18 cellular contexts compared by ENCODE assay signal in genomic region chr7:129090307-129090907, GRCh38. TPM values are rescaled to one million over a fixed set of nuclear protein-coding genes. Genes with fewer than 3 reads are reported as not detected.
A peak's percentile ranks its signal among the peaks of the same experiment; 100 is the strongest.
DNase-seq lines count a peak whose midpoint lies in the region; ATAC-seq, FAIRE-seq and TF ChIP-seq lines count a peak whose summit lies in the region.
"Had no signal": no experiment of that assay in that cellular context is flagged by ENCODE, and none has a peak within 500 bp of the region (broad histone marks: within the 10 kb centered on the region; RNA-seq: fewer than 3 reads in every experiment).

No MANE protein-coding gene starts in this region.

- no TSS peak for BruUV-seq in GM12878 (replicated peaks; lab: Mats Ljungman, UMichigan)

- TF ChIP-seq POLR2A in GM12878 (IDR thresholded peaks at IDR 0.05; ENCODE audit: low read depth, low read length): no peak

- no peaks in the 10 kb centered on the region for H3K9me2 ChIP-seq in GM23338 (ENCODE audit: insufficient read depth)

- no peak for ATAC-seq in GM23338
- no peak for ATAC-seq in GM12878
- ATAC-seq in GM18502 (IDR thresholded peaks at IDR 0.05; ENCODE audit: poor library complexity, unreplicated experiment): no peak
- no peak for ATAC-seq in activated CD8-positive, alpha-beta T cell treated with anti-CD3 and anti-CD28 coated beads for 36 hours
- ATAC-seq: Right ventricle myocardium inferior had no signal

- CTCF ChIA-PET in GM12878 (lab: Yijun Ruan, JAX): interaction anchor here (0.5 to 5.4 kb wide), 40 partner anchors 11 to 988 kb away, joined by 3 to 53 read pairs (median 10); partner anchors contain the start of genes ATP6V1F, IRF5, KCP and TNPO3
- CTCF ChIA-PET in activated CD8-positive, alpha-beta T cell treated with anti-CD3 and anti-CD28 coated beads for 36 hours (lab: Charles Lee): interaction anchor here (0.9 to 3.7 kb wide), 21 partner anchors 8 to 227 kb away, joined by 3 to 34 read pairs (median 8); partner anchors contain the start of genes ATP6V1F and TNPO3

- in situ Hi-C loops in GM12878 (cut with MboI): loop anchor here (5.0 kb wide), 1 partner anchor 183 kb away; no protein-coding TSS in a partner anchor

- TF ChIP-seq RAD21 in GM12878 (IDR thresholded peaks at IDR 0.05; ENCODE audit: insufficient read depth, low read depth, low read length): no peak

- H3K27me3 ChIP-seq in BLaER1 treated with 17β-estradiol and CSF1 and Interleukin-3, amounts not matched to agents 10 nM and 100 nM: no peaks in the 10 kb centered on the region
- H3K27me3 ChIP-seq in GM23338 (ENCODE audit: insufficient read depth): no peaks in the 10 kb centered on the region
- H3K27me3 ChIP-seq in GM12878 (replicated peaks in 1 of 2; ENCODE audit: control insufficient read depth in 2 of 2, insufficient read depth in 2 of 2, low read length in 1 of 2): no peaks in the 10 kb centered on the region
- H3K27me3 ChIP-seq: Peyer's patch had no signal

- TF ChIP-seq CTCF in GM23338 (conservative IDR thresholded peaks at IDR 0.05; ENCODE audit: low read depth in 2 of 2) (no peak), GM12878 (IDR thresholded peaks at IDR 0.05 in 2 of 3, conservative IDR thresholded peaks at IDR 0.05 in 1 of 3; ENCODE audit: control insufficient read depth in 2 of 3, extremely low read depth in 1 of 3, insufficient read depth in 1 of 3, low read depth in 3 of 3, low read length in 3 of 3) (no peak), neural crest cell (conservative IDR thresholded peaks at IDR 0.05) (no peak)
- TF ChIP-seq CTCF in activated CD8-positive, alpha-beta T cell treated with anti-CD3 and anti-CD28 coated beads for 36 hours (IDR thresholded peaks at IDR 0.05): no peak

- H3K27me3 Mint-ChIP-seq in GM23338 (ENCODE audit: insufficient read depth, low read depth, poor library complexity): no peaks in the 10 kb centered on the region
- H3K27me3 Mint-ChIP-seq in neural crest cell (ENCODE audit: low read depth): peaks cover 7% of the 10 kb centered on the region
- H3K27me3 Mint-ChIP-seq in activated CD8-positive, alpha-beta T cell treated with anti-CD3 and anti-CD28 coated beads for 36 hours: peaks cover 1% of the 10 kb centered on the region
- H3K27me3 Mint-ChIP-seq: IgD-negative memory B cell had no signal

- H3K4me2 ChIP-seq in BLaER1 treated with 17β-estradiol and CSF1 and Interleukin-3, amounts not matched to agents 10 nM and 100 nM: peak overlapping the region in 10 of 11 experiments; percentile 16 to 67 (median 42); a peak in 17 of 22 replicates
- H3K4me2 ChIP-seq in GM23338 (no peak overlapping the region), GM12878 (ENCODE audit: control insufficient read depth, insufficient read depth) (peak overlapping the region; percentile 39; the same call in 1 of the 2 replicates)

- no peak overlapping the region for H3K27ac Mint-ChIP-seq in GM23338
- H3K27ac Mint-ChIP-seq in neural crest cell (ENCODE audit: unreplicated experiment): peak overlapping the region; percentile 87
- no peak overlapping the region for H3K27ac Mint-ChIP-seq in activated CD8-positive, alpha-beta T cell treated with anti-CD3 and anti-CD28 coated beads for 36 hours
- H3K27ac Mint-ChIP-seq: CD8-positive, alpha-beta memory T cell had no signal

- H3K4me3 Mint-ChIP-seq in GM23338: no peak overlapping the region
- H3K4me3 Mint-ChIP-seq in neural crest cell: no peak overlapping the region
- H3K4me3 Mint-ChIP-seq in activated CD8-positive, alpha-beta T cell treated with anti-CD3 and anti-CD28 coated beads for 36 hours: no peak overlapping the region
- H3K4me3 Mint-ChIP-seq: CD8-positive, alpha-beta memory T cell had no signal

- WGBS in GM12878 (ENCODE audit: insufficient coverage, insufficient replicate concordance, low lambda C conversion rate, missing lambda C conversion rate): 83% methylated on average over 5 of the region's 5 CpGs

- no peaks in the 10 kb centered on the region; the same call in 1 of the 2 replicates for H3F3A ChIP-seq in GM23338 (replicated peaks; ENCODE audit: low read depth)

- POLR2A ChIA-PET in GM12878 (lab: Charles Lee): interaction anchor here (1.2 to 2.1 kb wide), 4 partner anchors 25 to 186 kb away, joined by 3 to 7 read pairs (median 5); no protein-coding TSS in a partner anchor
- POLR2A ChIA-PET in activated CD8-positive, alpha-beta T cell treated with anti-CD3 and anti-CD28 coated beads for 36 hours (lab: Charles Lee): interaction anchor here (1.5 kb wide), 1 partner anchor 32 kb away, joined by 3 read pairs; no protein-coding TSS in a partner anchor

- peaks cover 4% of the 10 kb centered on the region; the same call in 2 of the 3 replicates for H3K4me1 Mint-ChIP-seq in GM23338
- peaks cover 7% of the 10 kb centered on the region for H3K4me1 Mint-ChIP-seq in neural crest cell
- H3K4me1 Mint-ChIP-seq in activated CD8-positive, alpha-beta T cell treated with anti-CD3 and anti-CD28 coated beads for 36 hours (ENCODE audit: low read depth): peaks cover 15% of the 10 kb centered on the region

- peaks cover 27 to 42% (median 37%) of the 10 kb centered on the region in 10 experiments for H3K4me1 ChIP-seq in BLaER1 treated with 17β-estradiol and CSF1 and Interleukin-3, amounts not matched to agents 10 nM and 100 nM
- H3K4me1 ChIP-seq in GM23338 (ENCODE audit: insufficient read depth) (no peaks in the 10 kb centered on the region), GM12878 (ENCODE audit: control insufficient read depth, insufficient read depth, low read length) (peaks cover 36% of the 10 kb centered on the region)

- H4K20me1 ChIP-seq in BLaER1 treated with 17β-estradiol and CSF1 and Interleukin-3, amounts not matched to agents 10 nM and 100 nM: no peaks in the 10 kb centered on the region
- H4K20me1 ChIP-seq in GM23338 (replicated peaks; ENCODE audit: insufficient read depth) (no peaks in the 10 kb centered on the region), GM12878 (ENCODE audit: control insufficient read depth, insufficient read depth) (no peaks in the 10 kb centered on the region)

- RAD21 ChIA-PET in GM12878 (lab: Charles Lee; ENCODE audit: unreplicated experiment): interaction anchor here (0.8 to 6.2 kb wide), 35 partner anchors 7 to 663 kb away, joined by 3 to 60 read pairs (median 6); partner anchors contain the start of genes ATP6V1F, KCP and TNPO3

- H3K9me3 Mint-ChIP-seq in GM23338 (peaks cover 3% of the 10 kb centered on the region; the same call in 1 of the 3 replicates), neural crest cell (no peaks in the 10 kb centered on the region)
- H3K9me3 Mint-ChIP-seq in activated CD8-positive, alpha-beta T cell treated with anti-CD3 and anti-CD28 coated beads for 36 hours: no peaks in the 10 kb centered on the region
- H3K9me3 Mint-ChIP-seq: CD8-positive, alpha-beta memory T cell; IgD-negative memory B cell had no signal

- H2AFZ ChIP-seq in GM23338 (peak overlapping the region; percentile 85; the same call in 1 of the 2 replicates), GM12878 (ENCODE audit: control insufficient read depth, low read depth, low read length) (no peak overlapping the region)

- no peaks in the 10 kb centered on the region for H3K9me3 ChIP-seq in BLaER1 treated with 17β-estradiol and CSF1 and Interleukin-3, amounts not matched to agents 10 nM and 100 nM (replicated peaks in 1 of 11)
- H3K9me3 ChIP-seq in GM12878 (replicated peaks; ENCODE audit: control insufficient read depth, insufficient read depth, low read length): no peaks in the 10 kb centered on the region; the same call in 1 of the 3 replicates
- H3K9me3 ChIP-seq: Peyer's patch had no signal

- H3K27ac ChIP-seq in BLaER1 treated with 17β-estradiol and CSF1 and Interleukin-3, amounts not matched to agents 10 nM and 100 nM: peak overlapping the region in 9 of 11 experiments; percentile 0 to 63 (median 51); a peak in 13 of 22 replicates
- H3K27ac ChIP-seq in GM23338 (ENCODE audit: low read depth) (no peak overlapping the region), GM12878 (ENCODE audit: control insufficient read depth, insufficient read depth) (peak overlapping the region; percentile 7; the same call in 1 of the 2 replicates)
- H3K27ac ChIP-seq: Peyer's patch had no signal

- H3K4me3 ChIP-seq in BLaER1 treated with 17β-estradiol and CSF1 and Interleukin-3, amounts not matched to agents 10 nM and 100 nM: no peak overlapping the region
- no peak overlapping the region for H3K4me3 ChIP-seq in GM23338
- no peak overlapping the region; the same call in 1 of the 2 replicates for H3K4me3 ChIP-seq in GM12878
- H3K4me3 ChIP-seq: Peyer's patch had no signal

- SMC1A ChIA-PET in GM12878 (lab: Charles Lee; ENCODE audit: uncharacterized antibody, unreplicated experiment): interaction anchor here (0.8 to 5.2 kb wide), 43 partner anchors 9 to 482 kb away, joined by 3 to 60 read pairs (median 7); partner anchors contain the start of genes ATP6V1F, IRF5, KCP and TNPO3

- DNase-seq in GM23338 (ENCODE audit: low spot score): no peak
- no peak for DNase-seq in GM12878 (ENCODE audit: low read depth, low spot score)
- no peak for DNase-seq in neural crest cell (ENCODE audit: low read depth, low spot score)
- no peak for DNase-seq in activated CD8-positive, alpha-beta T cell treated with anti-CD3 and anti-CD28 coated beads for 36 hours
- no peak for DNase-seq in NCI-H2107 (lab: John Stamatoyannopoulos, UW)
- no peak for DNase-seq in RPMI8226
- DNase-seq: C1 segment of cervical spinal cord; CD8-positive, alpha-beta memory T cell; NCI-H1092 treated with DMSO at 0.1 percent for 48 hours; NCI-H2081 treated with DMSO at 0.1 percent for 48 hours; NCI-H510A treated with DMSO at 0.1 percent for 48 hours; NCI-H774; Peyer's patch; SW 1271 had no signal

- H3K36me3 ChIP-seq in BLaER1 treated with 17β-estradiol and CSF1 and Interleukin-3, amounts not matched to agents 10 nM and 100 nM: no peaks in the 10 kb centered on the region
- H3K36me3 ChIP-seq in GM23338 (ENCODE audit: insufficient read depth) (no peaks in the 10 kb centered on the region), GM12878 (ENCODE audit: control insufficient read depth in 2 of 2, insufficient read depth in 2 of 2, low read length in 1 of 2) (no peaks in the 10 kb centered on the region)
- H3K36me3 ChIP-seq: Peyer's patch had no signal

- H3K36me3 Mint-ChIP-seq in GM23338 (ENCODE audit: low read depth) (no peaks in the 10 kb centered on the region), neural crest cell (ENCODE audit: low read depth) (no peaks in the 10 kb centered on the region)
- no peaks in the 10 kb centered on the region for H3K36me3 Mint-ChIP-seq in activated CD8-positive, alpha-beta T cell treated with anti-CD3 and anti-CD28 coated beads for 36 hours (ENCODE audit: low read depth)
- H3K36me3 Mint-ChIP-seq: CD8-positive, alpha-beta memory T cell had no signal

- intact Hi-C loops in GM12878 (cut with micrococcal nuclease; ENCODE audit: unreplicated experiment): loop anchor here (2.0 to 5.0 kb wide), 7 partner anchors 38 to 298 kb away; partner anchors contain the start of genes ATP6V1F and CCDC136
- intact Hi-C loops in activated CD8-positive, alpha-beta T cell treated with anti-CD3 and anti-CD28 coated beads for 36 hours (cut with micrococcal nuclease): loop anchor here (5.0 kb wide), 1 partner anchor 188 kb away; no protein-coding TSS in a partner anchor

- TF ChIP-seq EP300 in GM12878 (IDR thresholded peaks at IDR 0.05; ENCODE audit: borderline replicate concordance in 1 of 2, control insufficient read depth in 1 of 2, low read depth in 2 of 2, low read length in 2 of 2): no peak

- peak overlapping the region in 5 of 11 experiments; percentile 24 to 44 (median 33); a peak in 6 of 22 replicates for H3K9ac ChIP-seq in BLaER1 treated with 17β-estradiol and CSF1 and Interleukin-3, amounts not matched to agents 10 nM and 100 nM
- no peak overlapping the region for H3K9ac ChIP-seq in GM12878 (ENCODE audit: control insufficient read depth, insufficient read depth, low read length)

- FAIRE-seq in GM12878 (lab: Jason Lieb, UNC): no peak

- H3K79me2 ChIP-seq in GM23338 (replicated peaks; ENCODE audit: insufficient read depth): no peaks in the 10 kb centered on the region
- H3K79me2 ChIP-seq in GM12878 (ENCODE audit: control insufficient read depth, insufficient read depth, low read length): no peaks in the 10 kb centered on the region

RNA-seq across cellular contexts. Expression of gene TNPO3, which starts 35.5 kb away (rescaled TPM):
- total RNA-seq in GM23338 (2014; rRNA removed; shearing (Covaris generic)): 127 TPM in 2 replicates
- 29.2 and 38.2 TPM in 2 replicates for polyA plus RNA-seq in GM23338 (2016; fragmentation: Nextera tagmentation; extraction: Ambion mirVana)
- total RNA-seq in GM12878 (2013; cell fraction: nucleolus; rRNA removed): 77.5 and 79.6 TPM in 2 replicates
- 72.7 and 77.4 TPM in 2 replicates for total RNA-seq in GM12878 (2014; rRNA removed)
- total RNA-seq in GM12878 (2014; rRNA removed; fragmentation: Illumina TruSeq; extraction: Trizol): 64.3 and 64.5 TPM in 2 replicates
- 63.0 and 67.6 TPM in 2 replicates for total RNA-seq in GM12878 (2021)
- 34.8 TPM for polyA plus RNA-seq in GM12878 (2011; ENCODE audit: low read depth)
- 46.6 and 56.7 TPM in 2 replicates for polyA plus RNA-seq in GM12878 (2011; rRNA removed)
- polyA plus RNA-seq in GM12878 (2011; cell fraction: cytosol; rRNA removed): 59.9 and 67.6 TPM in 2 replicates
- polyA plus RNA-seq in GM12878 (2011; cell fraction: nucleus; rRNA removed): 46.9 and 53.0 TPM in 2 replicates
- 40.9 and 46.9 TPM in 2 replicates for polyA plus RNA-seq in GM12878 (2012)
- polyA plus RNA-seq in GM12878 (2014; fragmentation: Illumina TruSeq; extraction: Trizol): 68.7 and 68.9 TPM in 2 replicates
- polyA plus RNA-seq in GM12878 (2014; fragmentation: Nextera tagmentation; extraction: Ambion mirVana): 10 to 100 TPM; 17.6 to 23.5 TPM
- polyA plus RNA-seq in GM12878 (2014; rRNA removed): 52.4 and 57.4 TPM in 2 replicates
- 10 to 100 TPM; 84.5 to 91.8 TPM for polyA plus RNA-seq in GM12878 (2016; fragmentation: Nextera tagmentation; extraction: Ambion mirVana)
- 99.0 and 133 TPM in 2 replicates for polyA minus RNA-seq in GM12878 (2011; rRNA and poly(A)+ RNA removed)
- 27.8 and 31.8 TPM in 2 replicates for polyA minus RNA-seq in GM12878 (2011; cell fraction: cytosol; rRNA and poly(A)+ RNA removed)
- 36.3 and 44.6 TPM in 2 replicates for polyA minus RNA-seq in GM12878 (2011; cell fraction: nucleus; rRNA and poly(A)+ RNA removed)
- total RNA-seq in neural crest cell: 67.5 and 68.7 TPM in 2 replicates
- total RNA-seq in activated CD8-positive, alpha-beta T cell treated with anti-CD3 and anti-CD28 coated beads for 36 hours: 10 to 100 TPM; 58.4 to 59.3 TPM

RNA-seq across cellular contexts. Expression of gene TSPAN33, which starts 54.1 kb away (rescaled TPM):
- total RNA-seq in GM23338 (2014; rRNA removed; shearing (Covaris generic)): 46.8 and 51.5 TPM in 2 replicates
- polyA plus RNA-seq in GM23338 (2016; fragmentation: Nextera tagmentation; extraction: Ambion mirVana): 17.6 and 21.1 TPM in 2 replicates
- total RNA-seq in GM12878 (2013; cell fraction: nucleolus; rRNA removed): 84.1 and 97.9 TPM in 2 replicates
- total RNA-seq in GM12878 (2014; rRNA removed): 108 and 109 TPM in 2 replicates
- 77.8 and 78.8 TPM in 2 replicates for total RNA-seq in GM12878 (2014; rRNA removed; fragmentation: Illumina TruSeq; extraction: Trizol)
- total RNA-seq in GM12878 (2021): 113 and 122 TPM in 2 replicates
- 145 TPM for polyA plus RNA-seq in GM12878 (2011; ENCODE audit: low read depth)
- polyA plus RNA-seq in GM12878 (2011; rRNA removed): 89.1 and 123 TPM in 2 replicates
- polyA plus RNA-seq in GM12878 (2011; cell fraction: cytosol; rRNA removed): 153 and 156 TPM in 2 replicates
- polyA plus RNA-seq in GM12878 (2011; cell fraction: nucleus; rRNA removed): 104 and 146 TPM in 2 replicates
- 192 and 193 TPM in 2 replicates for polyA plus RNA-seq in GM12878 (2012)
- 78.5 and 94.8 TPM in 2 replicates for polyA plus RNA-seq in GM12878 (2014; fragmentation: Illumina TruSeq; extraction: Trizol)
- polyA plus RNA-seq in GM12878 (2014; fragmentation: Nextera tagmentation; extraction: Ambion mirVana): 10 to 100 TPM; 17.8 to 30.0 TPM
- 95.6 and 99.0 TPM in 2 replicates for polyA plus RNA-seq in GM12878 (2014; rRNA removed)
- 10 to 100 TPM; 12.0 to 15.8 TPM for polyA plus RNA-seq in GM12878 (2016; fragmentation: Nextera tagmentation; extraction: Ambion mirVana)
- polyA minus RNA-seq in GM12878 (2011; rRNA and poly(A)+ RNA removed): 183 and 197 TPM in 2 replicates
- polyA minus RNA-seq in GM12878 (2011; cell fraction: cytosol; rRNA and poly(A)+ RNA removed): 46.8 and 47.3 TPM in 2 replicates
- 43.9 and 58.9 TPM in 2 replicates for polyA minus RNA-seq in GM12878 (2011; cell fraction: nucleus; rRNA and poly(A)+ RNA removed)
- 15.9 and 16.7 TPM in 2 replicates for total RNA-seq in neural crest cell
- total RNA-seq in activated CD8-positive, alpha-beta T cell treated with anti-CD3 and anti-CD28 coated beads for 36 hours: 10 to 100 TPM in 1 of 2 experiments, 1 to 10 TPM in 1; 9.3 to 11.0 TPM
